In genomic region chr19:10587022-10587838, GRCh38 we compare ENCODE assay signal across 13 cellular contexts. TPM values are rescaled to one million over a fixed set of nuclear protein-coding genes. Genes with fewer than 3 reads are reported as not detected.
DNase-seq lines count a peak whose midpoint lies in the region; ATAC-seq, FAIRE-seq and TF ChIP-seq lines count a peak whose summit lies in the region.
"Had no signal": no experiment of that assay in that cellular context is flagged by ENCODE, and none has a peak within 500 bp of the region (broad histone marks: within the 10 kb centered on the region; RNA-seq: fewer than 3 reads in every experiment).

Gene AP1M2, minus strand, starts transcription at chr19:10587312. Its CDS starts 81 bp downstream, at chr19:10587231.

- peaks cover 14 to 20% (median 15%) of the 10 kb centered on the region in 3 donors for H3K4me1 Mint-ChIP-seq in T-cell

- H3K4me3 ChIP-seq in LNCaP clone FGC (ENCODE audit: low read depth, low read length) (peak within 1 kb of the TSS; percentile 97), bronchial epithelial cell (ENCODE audit: low read depth, low read length) (peak within 1 kb of the TSS; percentile 96), lower lobe of right lung (peak within 1 kb of the TSS; percentile 49)
- H3K4me3 ChIP-seq: dorsolateral prefrontal cortex, thoracic aorta had no signal

- H3K4me3 Mint-ChIP-seq in T-cell = no peak within 1 kb of the TSS
- H3K4me3 Mint-ChIP-seq: activated naive CD4-positive, alpha-beta T cell treated with anti-CD3 and anti-CD28 coated beads, Interleukin-2, amount 50 U/mL, for 24 hours; memory B cell had no signal

- POLR2A ChIA-PET in T-cell (lab: Charles Lee) = no interaction called here

- ATAC-seq in lower lobe of right lung (peak; percentile 80 to 85), HG03175 (IDR thresholded peaks at IDR 0.05; ENCODE audit: unreplicated experiment) (no peak), T-cell (replicated peaks in 1 of 4) (no peak)

- DNase-seq in LNCaP clone FGC (ENCODE audit: low read depth) = peak; percentile 57
- DNase-seq in bronchial epithelial cell (ENCODE audit: low read depth) = peak; percentile 60
- DNase-seq in lower lobe of right lung = peak; percentile 73
- DNase-seq in NAMALWA (ENCODE audit: low spot score) = no peak
- DNase-seq in GM13976 (ENCODE audit: low spot score) = no peak
- no peak for DNase-seq in T-cell
- DNase-seq: dorsolateral prefrontal cortex, Right ventricle myocardium superior had no signal

- peaks cover 6% of the 10 kb centered on the region for H3K4me1 ChIP-seq in lower lobe of right lung

- H3K27ac Mint-ChIP-seq in T-cell = no peak within 1 kb of the TSS
- H3K27ac Mint-ChIP-seq: activated naive CD4-positive, alpha-beta T cell treated with anti-CD3 and anti-CD28 coated beads, Interleukin-2, amount 50 U/mL, for 24 hours; memory B cell had no signal

- no peak for FAIRE-seq in bronchial epithelial cell (lab: Jason Lieb, UNC)

- in situ Hi-C loops in GM13976 (cut with MboI; ENCODE audit: low sequenced_read_pairs, unreplicated experiment) = no loop called here

- H3K36me3 ChIP-seq in bronchial epithelial cell (ENCODE audit: control insufficient read depth, insufficient read depth, low read length) = peaks cover 8% of the 10 kb centered on the region
- H3K36me3 ChIP-seq in lower lobe of right lung = no peaks in the 10 kb centered on the region
- H3K36me3 ChIP-seq: thoracic aorta had no signal

- no peaks in the 10 kb centered on the region for H3K9me3 ChIP-seq in lower lobe of right lung
- H3K9me3 ChIP-seq: thoracic aorta had no signal

- peaks cover 7 to 8% of the 10 kb centered on the region in 2 donors for H3K27me3 Mint-ChIP-seq in T-cell

- H3K27me3 ChIP-seq in bronchial epithelial cell (ENCODE audit: control insufficient read depth, insufficient read depth, low read length) = no peaks in the 10 kb centered on the region
- no peaks in the 10 kb centered on the region for H3K27me3 ChIP-seq in lower lobe of right lung (ENCODE audit: low read depth)

- H3K27ac ChIP-seq in 22Rv1 = peak within 1 kb of the TSS; percentile 71
- H3K27ac ChIP-seq in lower lobe of right lung = peak within 1 kb of the TSS; percentile 20
- H3K27ac ChIP-seq: dorsolateral prefrontal cortex, thoracic aorta had no signal

- H3K9me3 Mint-ChIP-seq in T-cell = peaks cover 0 to 7% (median 0%) of the 10 kb centered on the region in 3 donors
- H3K9me3 Mint-ChIP-seq: activated naive CD4-positive, alpha-beta T cell treated with anti-CD3 and anti-CD28 coated beads, Interleukin-2, amount 50 U/mL, for 24 hours had no signal

- no peaks in the 10 kb centered on the region for H3K36me3 Mint-ChIP-seq in T-cell
- H3K36me3 Mint-ChIP-seq: memory B cell had no signal

- intact Hi-C loops in lower lobe of right lung (cut with DNase I) = loop anchor here (10.0 kb wide), 1 partner anchor 58 kb away; no protein-coding TSS in a partner anchor

- CTCF ChIA-PET in T-cell (lab: Charles Lee) = no interaction called here

- TF ChIP-seq CTCF in 22Rv1 (IDR thresholded peaks at IDR 0.05) (no peak), LNCaP clone FGC (IDR thresholded peaks at IDR 0.05; ENCODE audit: control insufficient read depth, extremely low read depth, insufficient read depth) (no peak), bronchial epithelial cell (IDR thresholded peaks at IDR 0.05; ENCODE audit: insufficient read depth, low read length, severe bottlenecking) (no peak), lower lobe of right lung (IDR thresholded peaks at IDR 0.05) (no peak), GM13976 (IDR thresholded peaks at IDR 0.05; ENCODE audit: borderline replicate concordance, control extremely low read depth, extremely low read depth, insufficient read depth, missing control alignments) (no peak)

RNA-seq across cellular contexts. Expression of gene AP1M2, which starts in this region (rescaled TPM):
- total RNA-seq in bronchial epithelial cell = 114 and 135 TPM in 2 replicates
- total RNA-seq in lower lobe of right lung = 36.9 TPM
- total RNA-seq in T-cell = 1 to 10 TPM in 2 of 5 donors, under 1 TPM in 1, not detected in 2; 0.30 to 1.6 (median 1.1) TPM
- total RNA-seq: Right ventricle myocardium superior had no signal

Comparison
In these comparisons a context has a peak if more than half of its experiments do, and no peak if none do; other contexts are left out.
1. RNA of gene AP1M2 (total RNA-seq): 114 to 135 TPM in bronchial epithelial cell and 36.9 TPM in lower lobe of right lung (single experiment); 0.30 to 1.6 TPM in T-cell; every median in the first group is over 10 times any median in the second.
2. DNase-seq: peak in LNCaP clone FGC (single experiment), bronchial epithelial cell (single experiment) and lower lobe of right lung (single experiment); none in NAMALWA (single experiment), GM13976 (single experiment) and T-cell (0 of 34).
3. ATAC-seq: peak in lower lobe of right lung (2 of 2); none in HG03175 (single experiment) and T-cell (0 of 4).
4. Peak in every context shown above with its lines, with median percentiles within 50 percentile points of each other: H3K4me3 ChIP-seq.